In the genomic region with DNA sequence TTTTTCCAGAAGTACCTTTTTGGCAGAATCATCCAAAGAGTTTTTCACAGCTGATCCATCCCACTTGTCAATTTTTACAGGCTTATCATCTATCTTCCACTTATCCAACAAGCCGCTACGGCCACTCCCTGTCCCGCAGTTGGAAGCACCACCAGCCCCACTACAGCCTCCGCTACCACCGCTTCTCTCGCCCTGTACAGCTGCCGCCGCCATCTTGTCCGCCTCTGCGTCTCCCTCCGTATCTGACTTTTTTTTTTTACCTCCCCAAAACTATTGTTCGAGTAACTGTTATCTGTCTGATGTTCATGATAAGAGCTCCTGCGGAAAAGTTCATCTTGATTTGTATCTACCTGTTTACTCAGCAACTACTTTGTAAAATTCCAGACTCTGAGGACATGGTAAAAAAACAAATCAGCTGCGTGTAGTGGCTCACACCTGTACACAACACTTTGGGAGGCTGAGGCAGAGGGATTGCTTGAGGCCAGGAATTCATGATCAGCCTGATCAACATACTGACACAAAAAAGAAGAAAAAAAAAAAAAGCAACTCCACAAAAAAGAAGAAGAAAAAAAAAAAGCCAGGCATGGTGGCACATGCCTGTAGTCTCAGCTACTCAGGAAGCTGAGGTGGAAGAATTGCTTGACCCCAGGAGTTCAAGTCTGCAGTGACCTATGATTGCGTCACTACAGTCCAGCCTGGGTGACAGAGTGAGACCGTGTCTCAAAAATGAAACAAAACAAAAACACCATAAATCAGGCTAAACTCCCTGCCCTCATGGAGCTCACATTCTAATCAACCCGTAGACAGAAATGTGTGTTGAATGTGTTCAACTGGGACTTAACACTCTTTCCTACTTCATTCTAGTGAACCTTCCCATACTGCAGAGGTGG, we compare ENCODE assay signal across 1 cellular context.
TF ChIP-seq lines count a peak whose summit lies in the region.

No MANE protein-coding gene starts in this region.

TF ChIP-seq in K562, 482 proteins besides CTCF, POLR2A, EP300 and RAD21 (continued from another document and continues in another):
- TF ChIP-seq, protein P1, sequence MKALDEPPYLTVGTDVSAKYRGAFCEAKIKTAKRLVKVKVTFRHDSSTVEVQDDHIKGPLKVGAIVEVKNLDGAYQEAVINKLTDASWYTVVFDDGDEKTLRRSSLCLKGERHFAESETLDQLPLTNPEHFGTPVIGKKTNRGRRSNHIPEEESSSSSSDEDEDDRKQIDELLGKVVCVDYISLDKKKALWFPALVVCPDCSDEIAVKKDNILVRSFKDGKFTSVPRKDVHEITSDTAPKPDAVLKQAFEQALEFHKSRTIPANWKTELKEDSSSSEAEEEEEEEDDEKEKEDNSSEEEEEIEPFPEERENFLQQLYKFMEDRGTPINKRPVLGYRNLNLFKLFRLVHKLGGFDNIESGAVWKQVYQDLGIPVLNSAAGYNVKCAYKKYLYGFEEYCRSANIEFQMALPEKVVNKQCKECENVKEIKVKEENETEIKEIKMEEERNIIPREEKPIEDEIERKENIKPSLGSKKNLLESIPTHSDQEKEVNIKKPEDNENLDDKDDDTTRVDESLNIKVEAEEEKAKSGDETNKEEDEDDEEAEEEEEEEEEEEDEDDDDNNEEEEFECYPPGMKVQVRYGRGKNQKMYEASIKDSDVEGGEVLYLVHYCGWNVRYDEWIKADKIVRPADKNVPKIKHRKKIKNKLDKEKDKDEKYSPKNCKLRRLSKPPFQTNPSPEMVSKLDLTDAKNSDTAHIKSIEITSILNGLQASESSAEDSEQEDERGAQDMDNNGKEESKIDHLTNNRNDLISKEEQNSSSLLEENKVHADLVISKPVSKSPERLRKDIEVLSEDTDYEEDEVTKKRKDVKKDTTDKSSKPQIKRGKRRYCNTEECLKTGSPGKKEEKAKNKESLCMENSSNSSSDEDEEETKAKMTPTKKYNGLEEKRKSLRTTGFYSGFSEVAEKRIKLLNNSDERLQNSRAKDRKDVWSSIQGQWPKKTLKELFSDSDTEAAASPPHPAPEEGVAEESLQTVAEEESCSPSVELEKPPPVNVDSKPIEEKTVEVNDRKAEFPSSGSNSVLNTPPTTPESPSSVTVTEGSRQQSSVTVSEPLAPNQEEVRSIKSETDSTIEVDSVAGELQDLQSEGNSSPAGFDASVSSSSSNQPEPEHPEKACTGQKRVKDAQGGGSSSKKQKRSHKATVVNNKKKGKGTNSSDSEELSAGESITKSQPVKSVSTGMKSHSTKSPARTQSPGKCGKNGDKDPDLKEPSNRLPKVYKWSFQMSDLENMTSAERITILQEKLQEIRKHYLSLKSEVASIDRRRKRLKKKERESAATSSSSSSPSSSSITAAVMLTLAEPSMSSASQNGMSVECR (CRISPR knock-in tag; IDR thresholded peaks at IDR 0.05), result no peak
- TF ChIP-seq, protein P2, sequence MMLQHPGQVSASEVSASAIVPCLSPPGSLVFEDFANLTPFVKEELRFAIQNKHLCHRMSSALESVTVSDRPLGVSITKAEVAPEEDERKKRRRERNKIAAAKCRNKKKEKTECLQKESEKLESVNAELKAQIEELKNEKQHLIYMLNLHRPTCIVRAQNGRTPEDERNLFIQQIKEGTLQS (IDR thresholded peaks at IDR 0.05), result peak; percentile 76
- TF ChIP-seq, protein P2 (CRISPR knock-in tag; conservative IDR thresholded peaks at IDR 0.05), result no peak
- TF ChIP-seq ZNF384 (IDR thresholded peaks at IDR 0.05; ENCODE audit: low read depth, low read length) (no peak), RHOXF2B (CRISPR knock-in tag; conservative IDR thresholded peaks at IDR 0.05) (no peak), KLF1 (tag; IDR thresholded peaks at IDR 0.05) (no peak), HMG20B (CRISPR knock-in tag; IDR thresholded peaks at IDR 0.05) (no peak), STAT5B (CRISPR knock-in tag; IDR thresholded peaks at IDR 0.05) (no peak), ZNF282 (CRISPR knock-in tag; IDR thresholded peaks at IDR 0.05) (no peak), C11orf30 (IDR thresholded peaks at IDR 0.05; ENCODE audit: low read depth) (no peak), RBM17 (IDR thresholded peaks at IDR 0.05; ENCODE audit: borderline replicate concordance, low read depth, low read length) (no peak), FOXA3 (CRISPR knock-in tag; conservative IDR thresholded peaks at IDR 0.05 in 1 of 2, IDR thresholded peaks at IDR 0.05 in 1 of 2) (no peak), PCBP1 (IDR thresholded peaks at IDR 0.05; ENCODE audit: low read depth, low read length, poor library complexity, severe bottlenecking) (no peak), YBX1 (IDR thresholded peaks at IDR 0.05) (no peak), L3MBTL2 (IDR thresholded peaks at IDR 0.05) (no peak), MIER1 (IDR thresholded peaks at IDR 0.05; ENCODE audit: low read depth) (no peak), HEY1 (CRISPR knock-in tag; IDR thresholded peaks at IDR 0.05; ENCODE audit: borderline replicate concordance) (no peak), HNRNPUL1 (IDR thresholded peaks at IDR 0.05; ENCODE audit: low read length) (no peak), SMARCB1 (IDR thresholded peaks at IDR 0.05; ENCODE audit: insufficient read length, low read depth) (no peak), TBP (optimal IDR thresholded peaks at IDR 0.05; ENCODE audit: low read depth, low read length) (no peak), ARNT (IDR thresholded peaks at IDR 0.05) (no peak), ZNF507 (tag; conservative IDR thresholded peaks at IDR 0.05) (no peak), MAZ (CRISPR knock-in tag; conservative IDR thresholded peaks at IDR 0.05 in 1 of 2, IDR thresholded peaks at IDR 0.05 in 1 of 2) (no peak), ELF1 (tag; IDR thresholded peaks at IDR 0.05) (no peak), GABPB1 (CRISPR knock-in tag; IDR thresholded peaks at IDR 0.05) (no peak), ZBTB17 (CRISPR knock-in tag; IDR thresholded peaks at IDR 0.05) (no peak), POLR3G (IDR thresholded peaks at IDR 0.05; ENCODE audit: extremely low read depth, insufficient read length, insufficient replicate concordance) (no peak), ZNF134 (CRISPR knock-in tag; conservative IDR thresholded peaks at IDR 0.05) (no peak), RBM22 (IDR thresholded peaks at IDR 0.05; ENCODE audit: low read depth, low read length, poor library complexity, severe bottlenecking) (no peak), ZNF79 (CRISPR knock-in tag; IDR thresholded peaks at IDR 0.05; ENCODE audit: low read depth) (no peak), SMARCA4 (IDR thresholded peaks at IDR 0.05) (no peak), NR2C1 (IDR thresholded peaks at IDR 0.05) (peak; percentile 46; the same call in 1 of the 2 replicates), NR2C1 (tag; IDR thresholded peaks at IDR 0.05) (peak; percentile 45; the same call in 1 of the 2 replicates), KDM1A (IDR thresholded peaks at IDR 0.05) (peak in 1 of 2 experiments; percentile 34; a peak in 1 of 4 replicates), POU5F1 (IDR thresholded peaks at IDR 0.05; ENCODE audit: borderline replicate concordance, low read depth, low read length, partially characterized antibody) (no peak), ZNF146 (CRISPR knock-in tag; IDR thresholded peaks at IDR 0.05; ENCODE audit: unreplicated experiment) (no peak), ZNF551 (CRISPR knock-in tag; IDR thresholded peaks at IDR 0.05) (no peak), ARID1B (IDR thresholded peaks at IDR 0.05) (no peak)
- TF ChIP-seq, protein P3, sequence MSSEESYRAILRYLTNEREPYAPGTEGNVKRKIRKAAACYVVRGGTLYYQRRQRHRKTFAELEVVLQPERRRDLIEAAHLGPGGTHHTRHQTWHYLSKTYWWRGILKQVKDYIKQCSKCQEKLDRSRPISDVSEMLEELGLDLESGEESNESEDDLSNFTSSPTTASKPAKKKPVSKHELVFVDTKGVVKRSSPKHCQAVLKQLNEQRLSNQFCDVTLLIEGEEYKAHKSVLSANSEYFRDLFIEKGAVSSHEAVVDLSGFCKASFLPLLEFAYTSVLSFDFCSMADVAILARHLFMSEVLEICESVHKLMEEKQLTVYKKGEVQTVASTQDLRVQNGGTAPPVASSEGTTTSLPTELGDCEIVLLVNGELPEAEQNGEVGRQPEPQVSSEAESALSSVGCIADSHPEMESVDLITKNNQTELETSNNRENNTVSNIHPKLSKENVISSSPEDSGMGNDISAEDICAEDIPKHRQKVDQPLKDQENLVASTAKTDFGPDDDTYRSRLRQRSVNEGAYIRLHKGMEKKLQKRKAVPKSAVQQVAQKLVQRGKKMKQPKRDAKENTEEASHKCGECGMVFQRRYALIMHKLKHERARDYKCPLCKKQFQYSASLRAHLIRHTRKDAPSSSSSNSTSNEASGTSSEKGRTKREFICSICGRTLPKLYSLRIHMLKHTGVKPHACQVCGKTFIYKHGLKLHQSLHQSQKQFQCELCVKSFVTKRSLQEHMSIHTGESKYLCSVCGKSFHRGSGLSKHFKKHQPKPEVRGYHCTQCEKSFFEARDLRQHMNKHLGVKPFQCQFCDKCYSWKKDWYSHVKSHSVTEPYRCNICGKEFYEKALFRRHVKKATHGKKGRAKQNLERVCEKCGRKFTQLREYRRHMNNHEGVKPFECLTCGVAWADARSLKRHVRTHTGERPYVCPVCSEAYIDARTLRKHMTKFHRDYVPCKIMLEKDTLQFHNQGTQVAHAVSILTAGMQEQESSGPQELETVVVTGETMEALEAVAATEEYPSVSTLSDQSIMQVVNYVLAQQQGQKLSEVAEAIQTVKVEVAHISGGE (CRISPR knock-in tag; IDR thresholded peaks at IDR 0.05), result no peak
- TF ChIP-seq, protein P4, sequence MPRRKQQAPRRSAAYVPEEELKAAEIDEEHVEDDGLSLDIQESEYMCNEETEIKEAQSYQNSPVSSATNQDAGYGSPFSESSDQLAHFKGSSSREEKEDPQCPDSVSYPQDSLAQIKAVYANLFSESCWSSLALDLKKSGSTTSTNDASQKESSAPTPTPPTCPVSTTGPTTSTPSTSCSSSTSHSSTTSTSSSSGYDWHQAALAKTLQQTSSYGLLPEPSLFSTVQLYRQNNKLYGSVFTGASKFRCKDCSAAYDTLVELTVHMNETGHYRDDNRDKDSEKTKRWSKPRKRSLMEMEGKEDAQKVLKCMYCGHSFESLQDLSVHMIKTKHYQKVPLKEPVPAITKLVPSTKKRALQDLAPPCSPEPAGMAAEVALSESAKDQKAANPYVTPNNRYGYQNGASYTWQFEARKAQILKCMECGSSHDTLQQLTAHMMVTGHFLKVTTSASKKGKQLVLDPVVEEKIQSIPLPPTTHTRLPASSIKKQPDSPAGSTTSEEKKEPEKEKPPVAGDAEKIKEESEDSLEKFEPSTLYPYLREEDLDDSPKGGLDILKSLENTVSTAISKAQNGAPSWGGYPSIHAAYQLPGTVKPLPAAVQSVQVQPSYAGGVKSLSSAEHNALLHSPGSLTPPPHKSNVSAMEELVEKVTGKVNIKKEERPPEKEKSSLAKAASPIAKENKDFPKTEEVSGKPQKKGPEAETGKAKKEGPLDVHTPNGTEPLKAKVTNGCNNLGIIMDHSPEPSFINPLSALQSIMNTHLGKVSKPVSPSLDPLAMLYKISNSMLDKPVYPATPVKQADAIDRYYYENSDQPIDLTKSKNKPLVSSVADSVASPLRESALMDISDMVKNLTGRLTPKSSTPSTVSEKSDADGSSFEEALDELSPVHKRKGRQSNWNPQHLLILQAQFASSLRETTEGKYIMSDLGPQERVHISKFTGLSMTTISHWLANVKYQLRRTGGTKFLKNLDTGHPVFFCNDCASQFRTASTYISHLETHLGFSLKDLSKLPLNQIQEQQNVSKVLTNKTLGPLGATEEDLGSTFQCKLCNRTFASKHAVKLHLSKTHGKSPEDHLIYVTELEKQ (CRISPR knock-in tag; IDR thresholded peaks at IDR 0.05), result no peak
- TF ChIP-seq, protein P5, sequence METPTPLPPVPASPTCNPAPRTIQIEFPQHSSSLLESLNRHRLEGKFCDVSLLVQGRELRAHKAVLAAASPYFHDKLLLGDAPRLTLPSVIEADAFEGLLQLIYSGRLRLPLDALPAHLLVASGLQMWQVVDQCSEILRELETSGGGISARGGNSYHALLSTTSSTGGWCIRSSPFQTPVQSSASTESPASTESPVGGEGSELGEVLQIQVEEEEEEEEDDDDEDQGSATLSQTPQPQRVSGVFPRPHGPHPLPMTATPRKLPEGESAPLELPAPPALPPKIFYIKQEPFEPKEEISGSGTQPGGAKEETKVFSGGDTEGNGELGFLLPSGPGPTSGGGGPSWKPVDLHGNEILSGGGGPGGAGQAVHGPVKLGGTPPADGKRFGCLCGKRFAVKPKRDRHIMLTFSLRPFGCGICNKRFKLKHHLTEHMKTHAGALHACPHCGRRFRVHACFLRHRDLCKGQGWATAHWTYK (CRISPR knock-in tag; IDR thresholded peaks at IDR 0.05), result no peak
- TF ChIP-seq, protein P6, sequence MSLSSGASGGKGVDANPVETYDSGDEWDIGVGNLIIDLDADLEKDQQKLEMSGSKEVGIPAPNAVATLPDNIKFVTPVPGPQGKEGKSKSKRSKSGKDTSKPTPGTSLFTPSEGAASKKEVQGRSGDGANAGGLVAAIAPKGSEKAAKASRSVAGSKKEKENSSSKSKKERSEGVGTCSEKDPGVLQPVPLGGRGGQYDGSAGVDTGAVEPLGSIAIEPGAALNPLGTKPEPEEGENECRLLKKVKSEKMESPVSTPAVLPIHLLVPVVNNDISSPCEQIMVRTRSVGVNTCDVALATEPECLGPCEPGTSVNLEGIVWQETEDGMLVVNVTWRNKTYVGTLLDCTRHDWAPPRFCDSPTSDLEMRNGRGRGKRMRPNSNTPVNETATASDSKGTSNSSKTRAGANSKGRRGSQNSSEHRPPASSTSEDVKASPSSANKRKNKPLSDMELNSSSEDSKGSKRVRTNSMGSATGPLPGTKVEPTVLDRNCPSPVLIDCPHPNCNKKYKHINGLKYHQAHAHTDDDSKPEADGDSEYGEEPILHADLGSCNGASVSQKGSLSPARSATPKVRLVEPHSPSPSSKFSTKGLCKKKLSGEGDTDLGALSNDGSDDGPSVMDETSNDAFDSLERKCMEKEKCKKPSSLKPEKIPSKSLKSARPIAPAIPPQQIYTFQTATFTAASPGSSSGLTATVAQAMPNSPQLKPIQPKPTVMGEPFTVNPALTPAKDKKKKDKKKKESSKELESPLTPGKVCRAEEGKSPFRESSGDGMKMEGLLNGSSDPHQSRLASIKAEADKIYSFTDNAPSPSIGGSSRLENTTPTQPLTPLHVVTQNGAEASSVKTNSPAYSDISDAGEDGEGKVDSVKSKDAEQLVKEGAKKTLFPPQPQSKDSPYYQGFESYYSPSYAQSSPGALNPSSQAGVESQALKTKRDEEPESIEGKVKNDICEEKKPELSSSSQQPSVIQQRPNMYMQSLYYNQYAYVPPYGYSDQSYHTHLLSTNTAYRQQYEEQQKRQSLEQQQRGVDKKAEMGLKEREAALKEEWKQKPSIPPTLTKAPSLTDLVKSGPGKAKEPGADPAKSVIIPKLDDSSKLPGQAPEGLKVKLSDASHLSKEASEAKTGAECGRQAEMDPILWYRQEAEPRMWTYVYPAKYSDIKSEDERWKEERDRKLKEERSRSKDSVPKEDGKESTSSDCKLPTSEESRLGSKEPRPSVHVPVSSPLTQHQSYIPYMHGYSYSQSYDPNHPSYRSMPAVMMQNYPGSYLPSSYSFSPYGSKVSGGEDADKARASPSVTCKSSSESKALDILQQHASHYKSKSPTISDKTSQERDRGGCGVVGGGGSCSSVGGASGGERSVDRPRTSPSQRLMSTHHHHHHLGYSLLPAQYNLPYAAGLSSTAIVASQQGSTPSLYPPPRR (CRISPR knock-in tag; IDR thresholded peaks at IDR 0.05; ENCODE audit: borderline replicate concordance), result no peak
